Comparison of ENCODE assay signal across 8 cellular contexts in the genomic region with DNA sequence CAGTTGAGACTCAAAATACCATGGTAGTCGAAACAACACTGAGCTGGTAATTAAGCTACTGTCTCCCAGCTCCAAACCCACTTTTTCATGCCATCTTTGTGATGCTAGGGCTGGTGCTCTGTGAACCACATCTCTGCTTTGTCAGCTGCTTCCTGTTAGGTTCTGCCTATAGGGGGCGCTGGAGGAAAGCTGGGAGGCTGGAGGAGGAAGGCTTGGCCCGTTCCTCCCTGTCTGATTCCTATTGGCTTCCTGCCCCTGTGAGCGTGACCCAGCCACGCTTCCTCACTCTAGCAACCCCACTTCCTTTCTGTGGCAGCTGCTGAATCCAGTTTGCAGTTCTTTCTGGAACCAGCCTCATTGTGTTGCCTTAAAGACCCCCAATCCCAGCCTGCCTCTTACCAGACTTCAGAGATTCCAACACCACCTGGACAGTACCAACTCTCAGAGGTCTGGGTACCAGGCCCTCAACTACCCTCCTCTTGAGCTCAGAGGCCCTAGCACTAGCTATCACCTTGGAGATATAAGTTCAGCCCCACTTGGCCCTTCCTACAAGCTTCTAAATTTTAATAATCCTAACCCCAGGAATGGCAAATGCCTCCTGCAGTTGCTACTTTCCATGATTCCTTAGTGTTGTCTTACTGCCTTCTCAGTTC.
DNase-seq lines count a peak whose midpoint lies in the region; TF ChIP-seq lines count a peak whose summit lies in the region.

No MANE protein-coding gene starts in this region.

- H3K9me3 Mint-ChIP-seq in activated naive CD4-positive, alpha-beta T cell treated with anti-CD3 and anti-CD28 coated beads, Interleukin-2, amount 10 ng/mL, durations not matched to agents 7 days and 5 days = no peaks in the 10 kb centered on the region
- H3K9me3 Mint-ChIP-seq in chondrocyte (ENCODE audit: low read depth) (no peaks in the 10 kb centered on the region), progenitor cell of endocrine pancreas (ENCODE audit: low read depth) (no peaks in the 10 kb centered on the region)

- H3K36me3 Mint-ChIP-seq in activated naive CD4-positive, alpha-beta T cell treated with anti-CD3 and anti-CD28 coated beads, Interleukin-2, amount 10 ng/mL, durations not matched to agents 7 days and 5 days = no peaks in the 10 kb centered on the region
- H3K36me3 Mint-ChIP-seq in chondrocyte (ENCODE audit: low read depth) (no peaks in the 10 kb centered on the region), progenitor cell of endocrine pancreas (ENCODE audit: insufficient read depth) (peaks cover 1% of the 10 kb centered on the region)

- CTCF ChIA-PET in activated naive CD4-positive, alpha-beta T cell treated with anti-CD3 and anti-CD28 coated beads, Interleukin-2, amount 10 ng/mL, durations not matched to agents 7 days and 5 days (lab: Charles Lee) = interaction anchor here (0.7 to 1.3 kb wide), 6 partner anchors 9 to 150 kb away, joined by 3 to 5 read pairs (median 3); no protein-coding TSS in a partner anchor

- no peak overlapping the region for H3K4me3 Mint-ChIP-seq in activated naive CD4-positive, alpha-beta T cell treated with anti-CD3 and anti-CD28 coated beads, Interleukin-2, amount 10 ng/mL, durations not matched to agents 7 days and 5 days
- no peak overlapping the region for H3K4me3 Mint-ChIP-seq in chondrocyte (ENCODE audit: unreplicated experiment)
- H3K4me3 Mint-ChIP-seq in progenitor cell of endocrine pancreas (ENCODE audit: low read depth) = no peak overlapping the region

- H3K27ac Mint-ChIP-seq in activated naive CD4-positive, alpha-beta T cell treated with anti-CD3 and anti-CD28 coated beads, Interleukin-2, amount 10 ng/mL, durations not matched to agents 7 days and 5 days = no peak overlapping the region
- no peak overlapping the region for H3K27ac Mint-ChIP-seq in chondrocyte (ENCODE audit: unreplicated experiment)
- H3K27ac Mint-ChIP-seq in progenitor cell of endocrine pancreas = no peak overlapping the region

- TF ChIP-seq CTCF in chondrocyte (IDR thresholded peaks at IDR 0.05) (peak; percentile 48), progenitor cell of endocrine pancreas (IDR thresholded peaks at IDR 0.05; ENCODE audit: unreplicated experiment) (peak; percentile 49)

- peaks cover 16% of the 10 kb centered on the region for H3K27me3 Mint-ChIP-seq in activated naive CD4-positive, alpha-beta T cell treated with anti-CD3 and anti-CD28 coated beads, Interleukin-2, amount 10 ng/mL, durations not matched to agents 7 days and 5 days
- H3K27me3 Mint-ChIP-seq in chondrocyte (ENCODE audit: low read depth) (peaks cover 24% of the 10 kb centered on the region), progenitor cell of endocrine pancreas (no peaks in the 10 kb centered on the region)

- DNase-seq in activated naive CD4-positive, alpha-beta T cell treated with anti-CD3 and anti-CD28 coated beads, Interleukin-2, amount 10 ng/mL, durations not matched to agents 7 days and 5 days = peak; percentile 50
- no peak for DNase-seq in activated naive CD4-positive, alpha-beta T cell treated with anti-CD3 and anti-CD28 coated beads, Interleukin-2, amount 50 U/mL, for 16 hours
- DNase-seq in NCI-H69 (lab: John Stamatoyannopoulos, UW) (peak; percentile 73), chondrocyte (ENCODE audit: low spot score) (no peak), progenitor cell of endocrine pancreas (ENCODE audit: low spot score, unreplicated experiment) (peak; percentile 10), DMS153 treated with DMSO at 0.1 percent for 48 hours (lab: John Stamatoyannopoulos, UW; ENCODE audit: unreplicated experiment) (no peak), NCI-H1417 (lab: John Stamatoyannopoulos, UW) (no peak), mesenteric fat pad (ENCODE audit: low spot score) (no peak)

- H3K4me1 Mint-ChIP-seq in activated naive CD4-positive, alpha-beta T cell treated with anti-CD3 and anti-CD28 coated beads, Interleukin-2, amount 10 ng/mL, durations not matched to agents 7 days and 5 days = no peaks in the 10 kb centered on the region
- no peaks in the 10 kb centered on the region for H3K4me1 Mint-ChIP-seq in chondrocyte (ENCODE audit: low read depth)
- no peaks in the 10 kb centered on the region for H3K4me1 Mint-ChIP-seq in progenitor cell of endocrine pancreas (ENCODE audit: low read depth)

Comparison
In these comparisons a context has a peak if more than half of its experiments do, and no peak if none do; other contexts are left out.
1. DNase-seq: peak in activated naive CD4-positive, alpha-beta T cell treated with anti-CD3 and anti-CD28 coated beads, Interleukin-2, amount 10 ng/mL, durations not matched to agents 7 days and 5 days (single experiment), NCI-H69 (single experiment) and progenitor cell of endocrine pancreas (single experiment); none in activated naive CD4-positive, alpha-beta T cell treated with anti-CD3 and anti-CD28 coated beads, Interleukin-2, amount 50 U/mL, for 16 hours (single experiment), chondrocyte (single experiment), DMS153 treated with DMSO at 0.1 percent for 48 hours (single experiment), NCI-H1417 (0 of 3) and mesenteric fat pad (single experiment).